ENCODE assay signal across 21 cellular contexts in the genomic region with DNA sequence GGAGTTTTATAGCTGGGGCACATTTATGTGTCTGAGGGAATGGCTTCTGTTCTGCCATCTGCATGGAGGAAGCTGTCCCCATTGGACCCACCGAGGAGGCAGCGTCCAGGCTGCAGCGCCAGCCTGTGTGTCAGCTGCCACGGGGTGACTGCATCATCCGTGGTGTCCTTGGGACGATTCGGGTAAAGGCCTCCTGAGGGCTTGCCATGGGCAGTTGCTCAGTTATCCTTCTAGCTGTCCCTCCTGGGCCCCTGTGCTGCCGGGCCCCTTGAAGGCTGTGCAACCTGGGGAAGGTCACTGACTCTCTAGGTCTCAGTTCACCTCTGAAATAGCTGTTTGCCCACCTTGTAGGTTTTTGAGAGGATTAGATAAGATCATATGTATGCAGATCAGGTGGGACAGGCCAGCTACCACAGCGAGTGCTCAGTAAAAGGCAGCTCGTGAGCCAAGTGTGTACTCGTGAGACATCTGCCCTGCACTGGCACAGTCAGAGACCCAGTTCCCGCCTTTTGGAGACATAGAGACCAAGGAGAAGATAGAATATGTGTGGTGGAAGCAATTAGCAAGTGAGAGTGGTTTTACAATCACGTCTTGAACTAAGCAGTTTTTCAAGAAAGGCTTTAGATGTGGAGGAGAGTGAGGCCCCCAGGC.
"Had no signal": no experiment of that assay in that cellular context is flagged by ENCODE, and none has a peak within 500 bp of the region (broad histone marks: within the 10 kb centered on the region; RNA-seq: fewer than 3 reads in every experiment).

No MANE protein-coding gene starts in this region.

- H3K36me3 ChIP-seq: Peyer's patch had no signal

- H3K4me3 ChIP-seq: Peyer's patch had no signal

- H3K27ac ChIP-seq: Peyer's patch, RWPE1 had no signal

- H3K4me1 Mint-ChIP-seq: activated naive CD8-positive, alpha-beta T cell treated with anti-CD3 and anti-CD28 coated beads, Interleukin-2, amount 50 U/mL, for 24 hours; central memory CD8-positive, alpha-beta T cell; WTC11 had no signal

- H3K27me3 ChIP-seq: Peyer's patch had no signal

- ATAC-seq: activated naive CD4-positive, alpha-beta T cell treated with anti-CD3 and anti-CD28 coated beads, Interleukin-2, amount 50 U/mL, for 72 hours; activated naive CD8-positive, alpha-beta T cell treated with anti-CD3 and anti-CD28 coated beads, Interleukin-2, amount 50 U/mL, for 24 hours; WTC11 had no signal

- DNase-seq: activated CD4-positive, alpha-beta T cell treated with anti-CD3 and anti-CD28 coated beads for 48 hours; activated CD4-positive, alpha-beta T cell treated with anti-CD3 and anti-CD28 coated beads, Interleukin-2, amount 50 U/mL, for 4 hours; activated CD4-positive, CD25-positive, alpha-beta regulatory T cell treated with anti-CD3 and anti-CD28 coated beads, Interleukin-2, amount 50 U/mL, for 72 hours; activated naive CD8-positive, alpha-beta T cell treated with anti-CD3 and anti-CD28 coated beads, Interleukin-2, amount 50 U/mL, for 24 hours; activated T-cell treated with anti-CD3 and anti-CD28 coated beads, Interleukin-2, amount 50 U/mL, for 1 hour; amygdala; Kasumi-1; NCI-H1105 treated with DMSO at 0.1 percent for 48 hours; NCI-H1436 treated with DMSO at 0.1 percent for 48 hours; NCI-H187; NCI-H2081; NCI-H524; Peyer's patch; SHP77 treated with DMSO at 0.1 percent for 48 hours had no signal

- H3K9me3 ChIP-seq: Peyer's patch had no signal

- FAIRE-seq: astrocyte had no signal

- H3K36me3 Mint-ChIP-seq: activated naive CD4-positive, alpha-beta T cell treated with anti-CD3 and anti-CD28 coated beads, Interleukin-2, amount 50 U/mL, for 72 hours; WTC11 had no signal

- H3K4me3 Mint-ChIP-seq: activated naive CD8-positive, alpha-beta T cell treated with anti-CD3 and anti-CD28 coated beads, Interleukin-2, amount 50 U/mL, for 24 hours; brain; central memory CD8-positive, alpha-beta T cell; T-helper 1 cell treated with Interleukin-12 subunit alpha and Interleukin-12 subunit beta and Interleukin-4 antibody, amounts not matched to agents 30 μg/mL and 1 μg/mL, for 36 hours; WTC11 had no signal

- H3K27ac Mint-ChIP-seq: activated naive CD4-positive, alpha-beta T cell treated with anti-CD3 and anti-CD28 coated beads, Interleukin-2, amount 50 U/mL, for 72 hours; activated naive CD8-positive, alpha-beta T cell treated with anti-CD3 and anti-CD28 coated beads, Interleukin-2, amount 50 U/mL, for 24 hours; brain; T-helper 1 cell treated with Interleukin-12 subunit alpha and Interleukin-12 subunit beta and Interleukin-4 antibody, amounts not matched to agents 30 μg/mL and 1 μg/mL, for 36 hours; WTC11 had no signal

- H3K9me3 Mint-ChIP-seq: activated naive CD4-positive, alpha-beta T cell treated with anti-CD3 and anti-CD28 coated beads, Interleukin-2, amount 50 U/mL, for 72 hours; activated naive CD8-positive, alpha-beta T cell treated with anti-CD3 and anti-CD28 coated beads, Interleukin-2, amount 50 U/mL, for 24 hours; brain; central memory CD8-positive, alpha-beta T cell; T-helper 1 cell treated with Interleukin-12 subunit alpha and Interleukin-12 subunit beta and Interleukin-4 antibody, amounts not matched to agents 30 μg/mL and 1 μg/mL, for 36 hours had no signal

- H3K27me3 Mint-ChIP-seq: activated naive CD8-positive, alpha-beta T cell treated with anti-CD3 and anti-CD28 coated beads, Interleukin-2, amount 50 U/mL, for 24 hours had no signal
